ENCODE assay signal across 9 cellular contexts in the genomic region with DNA sequence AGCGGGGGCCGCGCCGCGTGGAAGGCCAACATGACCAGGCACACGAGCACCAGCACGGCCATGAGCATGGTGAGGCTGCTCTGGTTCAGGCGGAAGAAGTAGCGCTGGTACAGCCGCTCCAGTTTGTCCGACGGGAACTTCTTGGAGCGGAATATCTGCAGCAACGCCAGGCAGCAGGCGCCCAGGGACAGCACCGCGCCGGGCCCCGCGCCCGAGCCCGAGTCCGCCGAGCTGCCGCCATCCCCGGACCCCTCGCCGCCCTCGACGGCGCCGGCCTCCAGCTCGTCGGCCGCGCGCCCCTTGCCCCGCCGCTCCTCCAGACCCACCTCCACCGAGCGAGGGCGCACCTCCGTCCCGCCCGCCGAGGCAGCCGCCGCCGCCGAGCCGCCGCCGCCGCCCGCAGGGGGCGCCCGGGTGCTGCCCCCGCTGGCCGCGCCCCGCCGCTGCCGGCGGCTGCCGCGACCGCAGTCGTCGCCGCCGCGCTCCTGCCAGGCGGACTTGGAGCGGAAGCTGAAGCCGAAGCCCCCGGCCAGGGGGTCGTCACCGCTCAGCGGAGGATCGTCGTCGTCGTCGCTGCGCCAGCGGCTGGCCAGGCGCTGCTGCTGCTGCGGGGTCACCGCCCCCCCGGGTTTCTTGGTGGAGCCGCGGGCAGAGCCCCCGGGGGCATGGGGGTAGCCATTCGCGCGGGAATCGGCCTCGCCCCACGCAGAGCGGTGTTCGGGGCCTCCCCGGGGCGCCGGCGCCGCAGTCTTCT. TPM values are rescaled to one million over a fixed set of nuclear protein-coding genes. Genes with fewer than 3 reads are reported as not detected.
DNase-seq lines count a peak whose midpoint lies in the region; ATAC-seq and TF ChIP-seq lines count a peak whose summit lies in the region.
"Had no signal": no experiment of that assay in that cellular context is flagged by ENCODE, and none has a peak within 500 bp of the region (broad histone marks: within the 10 kb centered on the region; RNA-seq: fewer than 3 reads in every experiment).

No MANE protein-coding gene starts in this region.

- H2BK5ac ChIP-seq in trophoblast cell (ENCODE audit: low read depth, low read length, poor library complexity), result no peak overlapping the region

- H3K9me3 ChIP-seq in trophoblast cell (ENCODE audit: insufficient read depth, low read depth, low read length), result peaks cover 2% of the 10 kb centered on the region

- WGBS in trophoblast cell (ENCODE audit: extremely low coverage, insufficient coverage, insufficient read length), result no CpG with 5 or more reads among the region's 106 CpGs

- H3K4me3 Mint-ChIP-seq in activated CD4-positive, alpha-beta memory T cell treated with anti-CD3 and anti-CD28 coated beads for 36 hours, result no peak overlapping the region

- H3K9me3 Mint-ChIP-seq in activated CD4-positive, alpha-beta memory T cell treated with anti-CD3 and anti-CD28 coated beads for 36 hours, result no peaks in the 10 kb centered on the region

- peaks cover 51% of the 10 kb centered on the region for H3K27me3 Mint-ChIP-seq in activated CD4-positive, alpha-beta memory T cell treated with anti-CD3 and anti-CD28 coated beads for 36 hours

- no peak overlapping the region for H3K9ac ChIP-seq in trophoblast cell (ENCODE audit: low read length)

- H3K36me3 ChIP-seq in trophoblast cell (ENCODE audit: control insufficient read depth in 1 of 2, insufficient read depth in 2 of 2, low read length in 2 of 2), result no peaks in the 10 kb centered on the region

- no peak overlapping the region for H3K27ac ChIP-seq in trophoblast cell (ENCODE audit: low read depth, low read length)

- no peak overlapping the region for H2AK5ac ChIP-seq in trophoblast cell (ENCODE audit: low read length)

- H3K79me2 ChIP-seq in trophoblast cell (ENCODE audit: control insufficient read depth, insufficient read depth, low read length, poor library complexity), result no peaks in the 10 kb centered on the region

- no peak overlapping the region for H2BK120ac ChIP-seq in trophoblast cell (ENCODE audit: insufficient read depth, low read length, poor library complexity)

- no peak for TF ChIP-seq CTCF in fibroblast of pulmonary artery (IDR thresholded peaks at IDR 0.05; ENCODE audit: low read length, missing control alignments)

- peak overlapping the region; percentile 52 for H4K8ac ChIP-seq in trophoblast cell (ENCODE audit: low read depth, low read length)

- H3K18ac ChIP-seq in trophoblast cell (ENCODE audit: low read length), result no peak overlapping the region

- ATAC-seq in GM18519 (IDR thresholded peaks at IDR 0.05; ENCODE audit: low FRiP score, unreplicated experiment) (no peak), sciatic nerve (no peak), GM21825 (IDR thresholded peaks at IDR 0.05; ENCODE audit: unreplicated experiment) (no peak)

- POLR2A ChIA-PET in activated CD4-positive, alpha-beta memory T cell treated with anti-CD3 and anti-CD28 coated beads for 36 hours (lab: Charles Lee), result no interaction called here

- peaks cover 2% of the 10 kb centered on the region for H3K79me1 ChIP-seq in trophoblast cell (ENCODE audit: low read length)

- H3K36me3 Mint-ChIP-seq in activated CD4-positive, alpha-beta memory T cell treated with anti-CD3 and anti-CD28 coated beads for 36 hours, result no peaks in the 10 kb centered on the region

- DNase-seq in NCI-H1417 (lab: John Stamatoyannopoulos, UW) (peak in 2 of 3 experiments; percentile 1 to 36), NCI-H1417 treated with DMSO at 0.1 percent for 48 hours (lab: John Stamatoyannopoulos, UW) (no peak), fibroblast of pulmonary artery (ENCODE audit: low read depth) (peak; percentile 4), trophoblast cell (peak in 1 of 2 donors; percentile 40), sciatic nerve (ENCODE audit: low spot score) (no peak)
- peak; percentile 58 for DNase-seq in activated CD4-positive, alpha-beta memory T cell treated with anti-CD3 and anti-CD28 coated beads for 36 hours

- peaks cover 39% of the 10 kb centered on the region for H3K27me3 ChIP-seq in trophoblast cell (ENCODE audit: insufficient read depth, low read length)

- intact Hi-C loops in activated CD4-positive, alpha-beta memory T cell treated with anti-CD3 and anti-CD28 coated beads for 36 hours (cut with micrococcal nuclease), result loop anchor here (2.0 to 5.0 kb wide), 2 partner anchors 34 to 111 kb away; no protein-coding TSS in a partner anchor
- intact Hi-C loops in sciatic nerve (cut with DNase I), result no loop called here

- peak overlapping the region; percentile 38 for H2BK12ac ChIP-seq in trophoblast cell (ENCODE audit: low read length)

- H4K91ac ChIP-seq in trophoblast cell (ENCODE audit: low read depth, low read length), result no peak overlapping the region

- no peak overlapping the region for H3K14ac ChIP-seq in trophoblast cell (ENCODE audit: low read length)

- no peak overlapping the region for H3K27ac Mint-ChIP-seq in activated CD4-positive, alpha-beta memory T cell treated with anti-CD3 and anti-CD28 coated beads for 36 hours

- CTCF ChIA-PET in activated CD4-positive, alpha-beta memory T cell treated with anti-CD3 and anti-CD28 coated beads for 36 hours (lab: Charles Lee), result interaction anchor here (1.2 to 2.0 kb wide), 4 partner anchors 41 to 112 kb away, joined by 4 to 13 read pairs (median 6); no protein-coding TSS in a partner anchor

- no peak overlapping the region for H2AFZ ChIP-seq in trophoblast cell (ENCODE audit: insufficient read depth, low read length, poor library complexity)

- no peak overlapping the region for H3K23ac ChIP-seq in trophoblast cell (ENCODE audit: low read length)

- peaks cover 7 to 13% of the 10 kb centered on the region in 2 experiments for H3K4me1 ChIP-seq in trophoblast cell (ENCODE audit: control insufficient read depth in 1 of 2, insufficient read depth in 2 of 2, low read length in 2 of 2)

- peak overlapping the region; percentile 98 for H3K4me2 ChIP-seq in trophoblast cell (ENCODE audit: low read length)

- no peak overlapping the region for H3K4ac ChIP-seq in trophoblast cell (ENCODE audit: low read depth, low read length)

- H3K4me3 ChIP-seq in fibroblast of pulmonary artery (replicated peaks; ENCODE audit: low read depth, low read length) (no peak overlapping the region), trophoblast cell (ENCODE audit: low read depth, low read length) (peak overlapping the region; percentile 58)

- H4K12ac ChIP-seq in trophoblast cell (ENCODE audit: low read depth, low read length), result no peak overlapping the region

- H3K4me1 Mint-ChIP-seq in activated CD4-positive, alpha-beta memory T cell treated with anti-CD3 and anti-CD28 coated beads for 36 hours (ENCODE audit: low read depth), result peaks cover 2% of the 10 kb centered on the region

RNA-seq across cellular contexts. Expression of a gene that starts 1.0 kb away (rescaled TPM):
- not detected for total RNA-seq in activated CD4-positive, alpha-beta memory T cell treated with anti-CD3 and anti-CD28 coated beads for 36 hours
- 8.2 and 9.9 TPM in 2 replicates for polyA plus RNA-seq in trophoblast cell (2013)
- total RNA-seq in sciatic nerve, result 16.8 TPM
- total RNA-seq: mononuclear cell had no signal

Comparison
In these comparisons a context has a peak if more than half of its experiments do, and no peak if none do; other contexts are left out.
1. DNase-seq: peak in NCI-H1417 (2 of 3), activated CD4-positive, alpha-beta memory T cell treated with anti-CD3 and anti-CD28 coated beads for 36 hours (single experiment) and fibroblast of pulmonary artery (single experiment); none in NCI-H1417 treated with DMSO at 0.1 percent for 48 hours (single experiment) and sciatic nerve (single experiment).
2. RNA of a gene that starts 1.0 kb away (total RNA-seq): 16.8 TPM in sciatic nerve (single experiment); not detected in activated CD4-positive, alpha-beta memory T cell treated with anti-CD3 and anti-CD28 coated beads for 36 hours; every median in the first group is over 10 times any median in the second.